ENCODE assay signal across 17 cellular contexts in genomic region chr10:71685554-71686202, GRCh38. TPM values are rescaled to one million over a fixed set of nuclear protein-coding genes. Genes with fewer than 3 reads are reported as not detected.
DNase-seq lines count a peak whose midpoint lies in the region; ATAC-seq, FAIRE-seq and TF ChIP-seq lines count a peak whose summit lies in the region.
"Had no signal": no experiment of that assay in that cellular context is flagged by ENCODE, and none has a peak within 500 bp of the region (broad histone marks: within the 10 kb centered on the region; RNA-seq: fewer than 3 reads in every experiment).

No MANE protein-coding gene starts in this region.

- no peaks in the 10 kb centered on the region for H3K79me2 ChIP-seq in H1 (ENCODE audit: control insufficient read depth in 1 of 2, insufficient read depth in 2 of 2, low read length in 2 of 2)
- no peaks in the 10 kb centered on the region for H3K79me2 ChIP-seq in osteoblast (ENCODE audit: insufficient read depth, low read length)

- no peak overlapping the region for H2AFZ ChIP-seq in H1 (ENCODE audit: low read length)
- no peak overlapping the region for H2AFZ ChIP-seq in osteoblast (ENCODE audit: low read length)

- peak overlapping the region; percentile 56; the same call in 1 of the 2 replicates for H2BK12ac ChIP-seq in H1 (ENCODE audit: low read depth, low read length)

- peak overlapping the region; percentile 58 for H4K8ac ChIP-seq in H1 (ENCODE audit: extremely low read depth, insufficient read depth, low read length)

- TF ChIP-seq CTCF in heart right ventricle (IDR thresholded peaks at IDR 0.05) (no peak), H1 (IDR thresholded peaks at IDR 0.05; ENCODE audit: control extremely low read depth in 1 of 3, insufficient read depth in 1 of 3, low read depth in 1 of 3, low read length in 3 of 3) (no peak), osteoblast (IDR thresholded peaks at IDR 0.05; ENCODE audit: extremely low read depth, low read depth, low read length) (no peak), GM10248 (IDR thresholded peaks at IDR 0.05; ENCODE audit: control extremely low read depth, extremely low read depth, low read depth, missing control alignments) (no peak)

- no peak overlapping the region for H2BK120ac ChIP-seq in H1 (replicated peaks; ENCODE audit: low read depth, low read length)

- TF ChIP-seq POLR2A in H1 (IDR thresholded peaks at IDR 0.05; ENCODE audit: control extremely low read depth in 1 of 2, low read depth in 2 of 2, low read length in 2 of 2): no peak

- H3K4me3 ChIP-seq in heart right ventricle (no peak overlapping the region), H1 (ENCODE audit: extremely low read depth in 1 of 4, insufficient read depth in 2 of 4, low read depth in 3 of 4, low read length in 4 of 4) (no peak overlapping the region), osteoblast (ENCODE audit: insufficient read depth, low read length) (no peak overlapping the region)
- H3K4me3 ChIP-seq: A549 had no signal

- no peak overlapping the region for H3K4me3 Mint-ChIP-seq in activated T-cell treated with anti-CD3 and anti-CD28 coated beads, Interleukin-2, amount 50 U/mL, for 24 hours

- TF ChIP-seq RAD21 in H1 (IDR thresholded peaks at IDR 0.05 in 1 of 2, conservative IDR thresholded peaks at IDR 0.05 in 1 of 2; ENCODE audit: low read depth in 2 of 2, low read length in 2 of 2): no peak

- H3K9me3 ChIP-seq in heart right ventricle (no peaks in the 10 kb centered on the region), H1 (ENCODE audit: insufficient read depth in 2 of 2, low read depth in 1 of 2, low read length in 1 of 2) (peaks cover 0 to 2% of the 10 kb centered on the region in 2 experiments; a peak in 1 of 4 replicates), osteoblast (ENCODE audit: low read depth, low read length) (no peaks in the 10 kb centered on the region)
- H3K9me3 ChIP-seq: A549, Caco-2, SK-N-SH had no signal

- H3K4me2 ChIP-seq in H1 (ENCODE audit: insufficient read depth in 1 of 2, low read depth in 2 of 2, low read length in 2 of 2) (peak overlapping the region in 1 of 2 experiments; percentile 16; a peak in 1 of 4 replicates), osteoblast (ENCODE audit: insufficient read depth, low read length) (no peak overlapping the region)
- H3K4me2 ChIP-seq: A549, SK-N-SH had no signal

- H3K27ac ChIP-seq in heart right ventricle (peak overlapping the region in 1 of 10 donors; percentile 48), H1 (ENCODE audit: low read depth, low read length) (0 out of 2 replicates have a peak overlapping the region, but pooled peaks have one; percentile 5), osteoblast (ENCODE audit: low read depth, low read length) (no peak overlapping the region)
- H3K27ac ChIP-seq: A549 had no signal

- H3K36me3 ChIP-seq in heart right ventricle (no peaks in the 10 kb centered on the region), H1 (ENCODE audit: control insufficient read depth in 2 of 4, insufficient read depth in 4 of 4, low read length in 3 of 4) (no peaks in the 10 kb centered on the region), osteoblast (ENCODE audit: insufficient read depth, low read length) (no peaks in the 10 kb centered on the region)

- H3K14ac ChIP-seq in H1 (ENCODE audit: insufficient read length): no peak overlapping the region

- H2AK5ac ChIP-seq in H1 (ENCODE audit: low read depth, low read length): peak overlapping the region; percentile 42; the same call in 1 of the 2 replicates

- 0 out of 2 replicates have a peak overlapping the region, but pooled peaks have one; percentile 66 for H3K18ac ChIP-seq in H1 (ENCODE audit: extremely low read depth, low read length)

- peak; percentile 7 for DNase-seq in NCI-H2107 treated with DMSO at 0.1 percent for 48 hours (lab: John Stamatoyannopoulos, UW; ENCODE audit: unreplicated experiment)
- no peak for DNase-seq in NCI-H2107 (lab: John Stamatoyannopoulos, UW)
- no peak for DNase-seq in left cardiac atrium
- no peak for DNase-seq in heart right ventricle
- no peak for DNase-seq in H1 (ENCODE audit: low read depth in 1 of 2, low spot score in 2 of 2)
- DNase-seq in osteoblast (ENCODE audit: insufficient read length, low spot score, missing footprints): no peak
- no peak for DNase-seq in activated T-cell treated with anti-CD3 and anti-CD28 coated beads, Interleukin-2, amount 50 U/mL, for 24 hours
- DNase-seq in GM10248 (ENCODE audit: extremely low spot score): no peak
- DNase-seq: Caco-2, DND-41, GF-D8, Karpas-422, NCI-H1436, NCI-H526, SK-N-SH had no signal

- no peak for TF ChIP-seq EP300 in H1 (IDR thresholded peaks at IDR 0.05; ENCODE audit: borderline replicate concordance in 1 of 2, low read depth in 2 of 2, low read length in 2 of 2)

- ATAC-seq in left cardiac atrium: peak; percentile 25 to 55
- ATAC-seq in heart right ventricle: no peak
- ATAC-seq: A549, HCT116 had no signal

- intact Hi-C loops in left cardiac atrium (cut with DNase I): no loop called here
- intact Hi-C loops in heart right ventricle (cut with DNase I): no loop called here

- peak overlapping the region; percentile 36 for H4K91ac ChIP-seq in H1 (replicated peaks; ENCODE audit: insufficient read length, low read length)

- H3K36me3 Mint-ChIP-seq in activated T-cell treated with anti-CD3 and anti-CD28 coated beads, Interleukin-2, amount 50 U/mL, for 24 hours (ENCODE audit: low read depth): no peaks in the 10 kb centered on the region

- POLR2A ChIA-PET in H1 (lab: Charles Lee; ENCODE audit: partially characterized antibody): interaction anchor here (0.9 to 1.2 kb wide), 3 partner anchors 9 to 24 kb away, joined by 3 read pairs; no protein-coding TSS in a partner anchor
- POLR2A ChIA-PET in GM10248 (lab: Yijun Ruan, JAX): no interaction called here

- no peaks in the 10 kb centered on the region for H3K23me2 ChIP-seq in H1 (ENCODE audit: low read depth, low read length)

- no peak for FAIRE-seq in H1 (lab: Jason Lieb, UNC)
- FAIRE-seq: A549 had no signal

- H4K5ac ChIP-seq in H1 (ENCODE audit: insufficient read length, low read depth, low read length): no peak overlapping the region

- peaks cover 3 to 56% (median 20%) of the 10 kb centered on the region in 9 donors for H3K4me1 ChIP-seq in heart right ventricle
- peaks cover 7 to 25% (median 9%) of the 10 kb centered on the region in 4 experiments for H3K4me1 ChIP-seq in H1 (replicated peaks in 1 of 4; ENCODE audit: control insufficient read depth in 3 of 4, insufficient read depth in 4 of 4, low read length in 3 of 4)
- H3K4me1 ChIP-seq in osteoblast (ENCODE audit: insufficient read depth, low read length): no peaks in the 10 kb centered on the region
- H3K4me1 ChIP-seq: A549, Caco-2 had no signal

- H4K20me1 ChIP-seq in H1 (replicated peaks in 1 of 2; ENCODE audit: control insufficient read depth in 1 of 2, insufficient read depth in 2 of 2, low read length in 2 of 2) (no peaks in the 10 kb centered on the region), osteoblast (ENCODE audit: insufficient read depth, low read length) (no peaks in the 10 kb centered on the region)

- CTCF ChIA-PET in H1 (lab: Charles Lee; ENCODE audit: partially characterized antibody) (interaction anchor here (0.6 to 5.5 kb wide), 20 partner anchors 9 to 368 kb away, joined by 3 to 63 read pairs (median 5); partner anchors contain the start of gene SLC29A3), GM10248 (lab: Yijun Ruan, JAX) (interaction anchor here (0.9 to 2.4 kb wide), 7 partner anchors 9 to 211 kb away, joined by 3 to 16 read pairs (median 4); no protein-coding TSS in a partner anchor)

- peak overlapping the region; percentile 37; the same call in 1 of the 2 replicates for H2BK5ac ChIP-seq in H1 (ENCODE audit: low read depth, low read length)

- H2BK20ac ChIP-seq in H1 (ENCODE audit: low read length): 0 out of 2 replicates have a peak overlapping the region, but pooled peaks have one; percentile 55

- peaks cover 8% of the 10 kb centered on the region for H3K4me1 Mint-ChIP-seq in activated T-cell treated with anti-CD3 and anti-CD28 coated beads, Interleukin-2, amount 50 U/mL, for 24 hours (ENCODE audit: low read depth)

- H3K23ac ChIP-seq in H1 (ENCODE audit: insufficient read length): no peak overlapping the region

- 71 to 83% methylated on average over 13 of the region's 13 CpGs for WGBS in heart right ventricle, 2 donors
- WGBS in H1 (ENCODE audit: extremely low coverage in 1 of 2, insufficient coverage in 1 of 2, insufficient read length in 1 of 2, insufficient replicate concordance in 2 of 2, low coverage in 1 of 2, low lambda C conversion rate in 2 of 2, missing lambda C conversion rate in 1 of 2), 2 experiments: 75% methylated on average over 13 of the region's 13 CpGs; no CpG with 5 or more reads in 1 of the 2 experiments

- peaks cover 4% of the 10 kb centered on the region for H3K9me3 Mint-ChIP-seq in activated T-cell treated with anti-CD3 and anti-CD28 coated beads, Interleukin-2, amount 50 U/mL, for 24 hours

- no peaks in the 10 kb centered on the region for H3K79me1 ChIP-seq in H1 (ENCODE audit: low read depth, low read length)

- H2BK15ac ChIP-seq in H1 (ENCODE audit: low read length): peak overlapping the region; percentile 33; the same call in 1 of the 2 replicates

- no peak overlapping the region for H3K56ac ChIP-seq in H1 (replicated peaks; ENCODE audit: insufficient read length, low read depth, low read length)

- no peaks in the 10 kb centered on the region for H3K27me3 Mint-ChIP-seq in activated T-cell treated with anti-CD3 and anti-CD28 coated beads, Interleukin-2, amount 50 U/mL, for 24 hours

- no peak overlapping the region; a peak in 1 of 7 replicates for H3K9ac ChIP-seq in H1 (replicated peaks in 1 of 4; ENCODE audit: extremely low read depth in 1 of 4, low read depth in 3 of 4, low read length in 3 of 4)
- H3K9ac ChIP-seq: SK-N-SH had no signal

- H3K4ac ChIP-seq in H1 (replicated peaks; ENCODE audit: insufficient read length, low read depth, low read length): peak overlapping the region; percentile 14

- H3K27me3 ChIP-seq in heart right ventricle (no peaks in the 10 kb centered on the region), H1 (replicated peaks in 1 of 4; ENCODE audit: control insufficient read depth in 3 of 4, extremely low read depth in 1 of 4, insufficient read depth in 3 of 4, low read length in 3 of 4) (no peaks in the 10 kb centered on the region; a peak in 1 of 7 replicates), osteoblast (ENCODE audit: insufficient read depth, low read length) (peaks cover 20% of the 10 kb centered on the region)

- H3K27ac Mint-ChIP-seq in activated T-cell treated with anti-CD3 and anti-CD28 coated beads, Interleukin-2, amount 50 U/mL, for 24 hours: no peak overlapping the region

RNA-seq across cellular contexts. Expression of gene C10orf105, which starts 33.9 kb away (rescaled TPM):
- total RNA-seq in left cardiac atrium (under 1 TPM; 0.27 to 0.47 TPM), heart right ventricle (under 1 TPM in 5 of 10 donors, not detected in 5; 0.05 to 0.16 (median 0.07) TPM), osteoblast (under 0.01 TPM in 1 of 2 replicates, not detected in the other)
- polyA plus RNA-seq in heart right ventricle (under 1 TPM; 0.03 to 0.15 TPM), H1 (2011; rRNA removed) (0.71 and 1.4 TPM in 2 replicates)
- total RNA-seq in H1 (2021; fragmentation: NEBNext Ultra II Directional; extraction: Animal tissue kit (Norgen Biotek cat#: 25700)): 0.48 and 0.73 TPM in 2 replicates
- polyA plus RNA-seq in H1 (2011; cell fraction: cytosol; rRNA removed): 0.93 TPM
- polyA plus RNA-seq in H1 (2011; cell fraction: nucleus; rRNA removed): 1.3 TPM
- polyA plus RNA-seq in H1 (2012, experiment 1 of 2): 0.64 to 1.1 TPM (median 0.87 TPM) in 4 replicates
- 0.84 TPM for polyA plus RNA-seq in H1 (2012, experiment 2 of 2)
- 0.51 TPM for polyA plus RNA-seq in H1 (2013, experiment 1 of 2)
- 0.61 TPM for polyA plus RNA-seq in H1 (2013, experiment 2 of 2)
- polyA minus RNA-seq in H1 (2011; rRNA and poly(A)+ RNA removed): 0.76 and 1.7 TPM in 2 replicates
- polyA minus RNA-seq in H1 (2011; cell fraction: cytosol; rRNA and poly(A)+ RNA removed): 0.51 TPM
- polyA minus RNA-seq in H1 (2011; cell fraction: nucleus; rRNA and poly(A)+ RNA removed): 1.4 TPM
- total RNA-seq: Caco-2 had no signal
- polyA plus RNA-seq: A549, SK-N-SH had no signal

Comparison
In these comparisons a context has a peak if more than half of its experiments do, and no peak if none do; other contexts are left out.
1. ATAC-seq: peak in left cardiac atrium (2 of 2); none in heart right ventricle (0 of 8).